8 cellular contexts compared by ENCODE assay signal in the genomic region with DNA sequence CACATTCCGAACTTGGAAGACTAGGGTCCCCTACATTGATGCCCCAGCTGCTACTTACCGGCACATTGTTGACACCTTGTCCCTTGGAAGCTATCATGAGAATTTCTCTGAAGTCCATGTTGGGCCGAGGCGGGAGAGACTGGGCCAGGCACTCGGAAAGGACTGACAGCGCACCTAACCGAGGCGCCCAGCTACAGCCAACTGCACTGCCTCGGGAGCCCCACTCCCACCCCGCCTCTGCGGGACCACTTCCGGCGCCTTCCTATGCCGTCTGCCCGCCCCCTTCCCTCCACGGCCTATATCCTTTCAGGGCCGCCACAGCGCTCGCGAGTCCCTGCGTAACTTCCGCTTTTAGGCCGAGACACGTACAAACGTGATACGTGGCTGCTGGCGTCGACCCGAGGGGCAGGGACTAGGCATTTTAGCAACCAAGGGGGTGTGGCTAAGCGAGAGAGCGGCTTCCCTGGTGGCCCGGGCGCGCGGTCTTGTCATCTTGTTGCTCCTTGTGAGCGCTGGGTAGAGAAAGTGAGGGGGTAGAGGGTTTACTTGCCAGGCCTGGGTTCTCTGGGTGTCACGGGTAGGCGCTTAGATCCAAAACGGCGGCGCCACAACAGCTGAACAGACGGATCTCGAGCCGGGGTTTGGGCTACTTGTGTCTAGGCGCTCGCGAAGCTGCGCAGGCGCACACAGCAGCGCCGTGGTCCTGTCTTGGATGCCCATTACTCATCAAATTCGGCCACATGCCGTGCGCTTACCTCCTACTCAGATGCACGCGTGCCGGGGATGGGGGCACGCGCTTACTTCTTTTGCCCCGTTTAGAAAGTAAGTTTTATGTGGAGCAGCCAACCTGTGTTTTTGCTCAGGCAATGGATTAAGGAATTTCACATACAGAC. TPM values are rescaled to one million over a fixed set of nuclear protein-coding genes. Genes with fewer than 3 reads are reported as not detected.
DNase-seq lines count a peak whose midpoint lies in the region; ATAC-seq, FAIRE-seq and TF ChIP-seq lines count a peak whose summit lies in the region.

Gene SPTY2D1, minus strand, starts transcription at position 203 of the 893 bp plus-strand sequence. Its CDS starts 85 bp downstream, at position 118.

- peak; percentile 97 for DNase-seq in AG20443 (ENCODE audit: low spot score)
- DNase-seq in NCI-H510A (lab: John Stamatoyannopoulos, UW): peak; percentile 95
- DNase-seq in activated CD4-positive, alpha-beta T cell treated with anti-CD3 and anti-CD28 coated beads for 1 hour: peak; percentile 95
- peak; percentile 98 for DNase-seq in cerebellum (ENCODE audit: low spot score)
- DNase-seq in kidney: peak; percentile 100
- DNase-seq in stimulated activated CD4-positive, alpha-beta T cell treated with anti-CD3 and anti-CD28 coated beads, Interleukin-15, amount 100 ng/mL, for 24 hours: peak; percentile 98

- peak within 1 kb of the TSS; percentile 72 to 99 for H3K9ac ChIP-seq in kidney (ENCODE audit: low read length in 2 of 2)

- no peaks in the 10 kb centered on the region for H3K9me3 ChIP-seq in kidney (ENCODE audit: control insufficient read depth in 1 of 2, low read length in 2 of 2)

- H3K36me3 ChIP-seq in kidney (ENCODE audit: control insufficient read depth in 1 of 2, insufficient read depth in 2 of 2, low read length in 2 of 2): no peaks in the 10 kb centered on the region

- peak within 1 kb of the TSS; percentile 95 to 99 for H3K4me3 ChIP-seq in kidney (ENCODE audit: low read length in 2 of 2)

- peak; percentile 74 for FAIRE-seq in kidney (lab: Jason Lieb, UNC)

- peak; percentile 96 for TF ChIP-seq POLR2A in GM19099 (IDR thresholded peaks at IDR 0.05; ENCODE audit: extremely low read depth, insufficient read length, low read depth)

- ATAC-seq in HG03432 (IDR thresholded peaks at IDR 0.05; ENCODE audit: unreplicated experiment): peak; percentile 97

- TF ChIP-seq CTCF in kidney (IDR thresholded peaks at IDR 0.05; ENCODE audit: borderline replicate concordance, extremely low read depth, insufficient read depth): no peak

- intact Hi-C loops in kidney (cut with DNase I): no loop called here

- peak within 1 kb of the TSS; percentile 88 to 91 for H3K27ac ChIP-seq in kidney (ENCODE audit: low read depth in 2 of 2, low read length in 2 of 2)

- H3K4me1 ChIP-seq in kidney (ENCODE audit: control insufficient read depth in 1 of 2, insufficient read depth in 1 of 2, low read depth in 1 of 2, low read length in 2 of 2): peaks cover 7 to 9% of the 10 kb centered on the region in 2 donors

RNA-seq across cellular contexts. Expression of gene SPTY2D1, which starts in this region (rescaled TPM):
- total RNA-seq in cerebellum: 10.7 TPM
- total RNA-seq in kidney: 21.9 TPM
- polyA plus RNA-seq in kidney (ENCODE audit: insufficient read depth, low read depth, low replicate concordance): 4.8 TPM

Comparison
In these comparisons a context has a peak if more than half of its experiments do, and no peak if none do; other contexts are left out.
1. Peak in every context shown above with its lines: DNase-seq, ATAC-seq, H3K4me3 ChIP-seq and H3K27ac ChIP-seq.